ENCODE assay signal across 1 cellular context in genomic region chrX:48522291-48522690, GRCh38.
TF ChIP-seq lines count a peak whose summit lies in the region.

No MANE protein-coding gene starts in this region.

TF ChIP-seq in K562, 482 proteins besides CTCF, POLR2A, EP300 and RAD21:
- TF ChIP-seq RBBP5 (IDR thresholded peaks at IDR 0.05; ENCODE audit: borderline replicate concordance, insufficient read depth, low read length, poor library complexity, severe bottlenecking) (peak; percentile 19), ZBTB11 (CRISPR knock-in tag; IDR thresholded peaks at IDR 0.05) (no peak)
